In the genomic region with DNA sequence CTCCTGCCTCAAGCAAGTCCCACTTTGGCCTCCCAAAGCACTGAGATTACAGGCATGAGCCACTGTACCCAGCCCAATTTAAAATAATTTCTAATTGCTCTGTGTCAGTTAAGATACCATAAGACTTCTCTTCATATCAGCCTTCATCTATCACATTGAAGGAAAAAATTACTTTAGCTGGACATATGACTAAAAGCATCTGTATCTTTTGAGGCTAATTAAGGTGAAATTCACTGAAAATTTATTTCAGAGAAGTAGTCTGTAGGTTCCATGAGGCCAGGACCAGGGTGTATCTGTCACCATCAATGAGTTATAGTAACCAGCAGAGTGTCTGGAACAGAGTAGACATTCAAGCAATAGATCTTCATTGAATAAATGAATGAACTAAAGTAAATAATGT, we compare ENCODE assay signal across 28 cellular contexts.
"Had no signal": no experiment of that assay in that cellular context is flagged by ENCODE, and none has a peak within 500 bp of the region (broad histone marks: within the 10 kb centered on the region; RNA-seq: fewer than 3 reads in every experiment).

No MANE protein-coding gene starts in this region.

- H3K36me3 ChIP-seq: adrenal gland, brain microvascular endothelial cell had no signal

- H3K27me3 ChIP-seq: adrenal gland, brain microvascular endothelial cell had no signal

- H3K27ac ChIP-seq: adrenal gland, brain microvascular endothelial cell, epithelial cell of prostate had no signal

- DNase-seq: activated CD4-positive, alpha-beta memory T cell treated with anti-CD3 and anti-CD28 coated beads for 36 hours; activated CD4-positive, alpha-beta T cell treated with anti-CD3 and anti-CD28 coated beads for 36 hours; activated CD4-positive, alpha-beta T cell treated with anti-CD3 and anti-CD28 coated beads, Interleukin-2, amount 10 ng/mL, durations not matched to agents 24 days and 14 days; activated CD4-positive, CD25-positive, alpha-beta regulatory T cell; activated CD4-positive, CD25-positive, alpha-beta regulatory T cell treated with anti-CD3 and anti-CD28 coated beads, Interleukin-2, amount 50 U/mL, for 72 hours; activated CD8-positive, alpha-beta memory T cell treated with anti-CD3 and anti-CD28 coated beads, Interleukin-2, amount 10 ng/mL, durations not matched to agents 7 days and 5 days; activated CD8-positive, alpha-beta memory T cell treated with anti-CD3 and anti-CD28 coated beads, Interleukin-2, amount 50 U/mL, for 4 hours; activated CD8-positive, alpha-beta T cell treated with anti-CD3 and anti-CD28 coated beads, Interleukin-2, amount 10 ng/mL, durations not matched to agents 7 days and 5 days; activated effector memory CD4-positive, alpha-beta T cell treated with anti-CD3 and anti-CD28 coated beads, Interleukin-2, amount 50 U/mL, for 16 hours; activated naive CD4-positive, alpha-beta T cell treated with anti-CD3 and anti-CD28 coated beads for 36 hours; activated naive CD8-positive, alpha-beta T cell treated with anti-CD3 and anti-CD28 coated beads for 36 hours; activated naive CD8-positive, alpha-beta T cell treated with anti-CD3 and anti-CD28 coated beads, Interleukin-2, amount 50 U/mL, for 24 hours; activated T-cell treated with anti-CD3 and anti-CD28 coated beads, Interleukin-2, amount 50 U/mL, for 1 hour; activated T-cell treated with anti-CD3 and anti-CD28 coated beads, Interleukin-2, amount 50 U/mL, for 48 hours; adrenal gland; brain microvascular endothelial cell; cortex of kidney; dermis blood vessel endothelial cell; effector CD8-positive, alpha-beta T cell; foreskin fibroblast; T-helper 2 cell had no signal

- ATAC-seq: activated CD4-positive, alpha-beta T cell treated with anti-CD3 and anti-CD28 coated beads for 36 hours; activated CD8-positive, alpha-beta memory T cell treated with anti-CD3 and anti-CD28 coated beads, Interleukin-2, amount 10 ng/mL, durations not matched to agents 7 days and 5 days; activated CD8-positive, alpha-beta T cell treated with anti-CD3 and anti-CD28 coated beads, Interleukin-2, amount 10 ng/mL, durations not matched to agents 7 days and 5 days; activated naive CD8-positive, alpha-beta T cell treated with anti-CD3 and anti-CD28 coated beads, Interleukin-2, amount 50 U/mL, for 24 hours had no signal

- H3K9me3 ChIP-seq: adrenal gland had no signal

- H3K4me3 ChIP-seq: adrenal gland had no signal

- FAIRE-seq: astrocyte, bronchial epithelial cell, colon, endometrium, endothelial cell of umbilical vein, frontal cortex had no signal
